In the genomic region with DNA sequence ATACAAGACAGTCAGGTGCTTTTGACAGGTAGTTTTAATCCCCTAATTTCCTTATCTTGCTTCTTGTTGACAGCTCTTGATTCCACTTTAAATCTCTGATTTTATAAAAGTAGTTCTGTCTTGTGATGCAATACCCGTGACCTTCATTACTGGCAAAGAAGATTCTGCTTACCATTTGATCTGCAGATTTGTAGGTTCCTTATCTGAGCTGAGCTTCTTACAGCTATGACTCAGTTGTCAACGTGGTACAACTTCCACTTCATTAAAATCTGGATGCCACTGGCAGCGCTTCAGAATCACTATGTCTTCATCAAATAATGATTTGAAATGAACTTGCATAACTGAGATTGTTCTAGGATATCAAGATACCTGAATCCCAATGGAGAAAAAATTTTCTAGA, we compare ENCODE assay signal across 23 cellular contexts.
DNase-seq lines count a peak whose midpoint lies in the region; ATAC-seq and TF ChIP-seq lines count a peak whose summit lies in the region.
"Had no signal": no experiment of that assay in that cellular context is flagged by ENCODE, and none has a peak within 500 bp of the region (broad histone marks: within the 10 kb centered on the region; RNA-seq: fewer than 3 reads in every experiment).

No MANE protein-coding gene starts in this region.

- no peak for ATAC-seq in GM19035 (IDR thresholded peaks at IDR 0.05; ENCODE audit: unreplicated experiment)
- ATAC-seq: body of pancreas, pancreas, sciatic nerve had no signal

- H3K27me3 ChIP-seq in tibial artery, result no peaks in the 10 kb centered on the region
- H3K27me3 ChIP-seq: body of pancreas, esophagus squamous epithelium, pancreas, SJSA1, upper lobe of left lung had no signal

- no peaks in the 10 kb centered on the region for H3K4me1 ChIP-seq in tibial artery
- H3K4me1 ChIP-seq: body of pancreas, esophagus squamous epithelium, left ventricle myocardium inferior, pancreas, SJSA1, upper lobe of left lung had no signal

- no peaks in the 10 kb centered on the region for H3K36me3 ChIP-seq in tibial artery
- H3K36me3 ChIP-seq: esophagus squamous epithelium, left ventricle myocardium inferior, pancreas, SJSA1, upper lobe of left lung, WERI-Rb-1 had no signal

- H3K27ac ChIP-seq in tibial artery, result no peak overlapping the region
- H3K27ac ChIP-seq: body of pancreas, esophagus squamous epithelium, left ventricle myocardium inferior, pancreas, SJSA1, upper lobe of left lung, WERI-Rb-1 had no signal

- H3K9me3 ChIP-seq in tibial artery, result no peaks in the 10 kb centered on the region
- H3K9me3 ChIP-seq: body of pancreas, esophagus squamous epithelium, left ventricle myocardium inferior, pancreas, SJSA1, upper lobe of left lung had no signal

- no peak overlapping the region for H3K4me3 ChIP-seq in tibial artery
- H3K4me3 ChIP-seq: body of pancreas, esophagus squamous epithelium, left ventricle myocardium inferior, pancreas, SJSA1, upper lobe of left lung had no signal

- DNase-seq in NOMO-1 treated with DMSO at 0.1 percent for 48 hours (lab: John Stamatoyannopoulos, UW; ENCODE audit: unreplicated experiment) (peak; percentile 27), NOMO-1 treated with dmso at 0.1 percent for 144 hours (lab: John Stamatoyannopoulos, UW; ENCODE audit: unreplicated experiment) (no peak), NCI-H460 (ENCODE audit: extremely low read depth, low read depth) (peak; percentile 31), astrocyte of the hippocampus (ENCODE audit: low read depth, low spot score) (peak; percentile 18), iris pigment epithelial cell (ENCODE audit: low read depth) (peak; percentile 90), glomerular visceral epithelial cell (ENCODE audit: extremely low spot score) (no peak), tibial artery (no peak)
- DNase-seq: 8988T; activated CD8-positive, alpha-beta memory T cell treated with anti-CD3 and anti-CD28 coated beads, Interleukin-2, amount 50 U/mL, for 4 hours; activated naive CD8-positive, alpha-beta T cell treated with anti-CD3 and anti-CD28 coated beads for 36 hours; body of pancreas; effector memory CD4-positive, alpha-beta T cell; esophagus squamous epithelium; HFFc6; left ventricle myocardium inferior; NCI-H524 treated with DMSO at 0.1 percent for 48 hours; pancreas; stimulated activated CD8-positive, alpha-beta memory T cell treated with anti-CD3 and anti-CD28 coated beads, Interleukin-4, amount 100 ng/mL, for 48 hours; upper lobe of left lung; WERI-Rb-1 had no signal

- intact Hi-C loops in tibial artery (cut with DNase I; ENCODE audit: low total_unique reads), result no loop called here

- TF ChIP-seq CTCF in tibial artery (IDR thresholded peaks at IDR 0.05), result no peak

Comparison
In these comparisons a context has a peak if more than half of its experiments do, and no peak if none do; other contexts are left out.
1. DNase-seq: peak in NOMO-1 treated with DMSO at 0.1 percent for 48 hours (single experiment), NCI-H460 (single experiment), astrocyte of the hippocampus (single experiment) and iris pigment epithelial cell (single experiment); none in NOMO-1 treated with dmso at 0.1 percent for 144 hours (single experiment), glomerular visceral epithelial cell (single experiment) and tibial artery (0 of 2).